In the genomic region with DNA sequence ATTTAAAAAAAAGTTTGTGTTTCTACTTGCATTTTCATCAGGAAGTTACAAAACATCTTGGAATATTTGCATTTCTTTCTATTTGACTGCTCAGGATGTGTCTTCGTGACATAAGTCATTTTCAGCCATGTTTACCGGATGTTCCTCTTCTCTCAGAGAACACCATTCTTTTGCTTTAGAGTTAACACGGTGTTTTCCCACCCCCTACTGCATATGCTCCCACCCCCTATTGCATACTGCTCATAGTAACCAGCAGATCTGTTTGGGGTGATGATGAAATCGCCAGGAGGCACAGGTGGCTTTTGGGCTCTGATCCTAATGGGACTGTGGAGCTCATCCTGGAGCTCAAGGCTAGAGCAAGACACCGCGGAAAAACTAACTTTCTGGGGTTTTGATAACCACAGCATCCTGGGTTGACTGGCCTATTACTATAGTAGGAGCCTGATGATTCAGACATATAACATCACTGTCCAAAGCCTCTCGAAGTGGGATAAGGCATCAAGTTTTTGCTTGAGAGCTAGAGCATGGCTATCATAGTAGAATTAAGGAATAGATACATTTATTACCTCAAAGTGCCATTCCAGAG, we compare ENCODE assay signal across 12 cellular contexts.
A peak's percentile ranks its signal among the peaks of the same experiment; 100 is the strongest.
DNase-seq lines count a peak whose midpoint lies in the region; ATAC-seq lines count a peak whose summit lies in the region.
"Had no signal": no experiment of that assay in that cellular context is flagged by ENCODE, and none has a peak within 500 bp of the region (broad histone marks: within the 10 kb centered on the region; RNA-seq: fewer than 3 reads in every experiment).

No MANE protein-coding gene starts in this region.

- H3K36me3 Mint-ChIP-seq in memory B cell, result no peaks in the 10 kb centered on the region
- H3K36me3 Mint-ChIP-seq in activated T-helper 2 cell treated with anti-CD3 and anti-CD28 coated beads, Interferon-gamma antibody, Interleukin-2, Interleukin-4, amounts not matched to agents 10 μg/mL and 5 μg/mL and 100 μg/mL, durations not matched to agents 14 hours and 24 hours and 36 hours (ENCODE audit: low read depth), result no peaks in the 10 kb centered on the region

- H3K27ac Mint-ChIP-seq in memory B cell, result peak overlapping the region; percentile 75
- no peak overlapping the region for H3K27ac Mint-ChIP-seq in activated T-helper 2 cell treated with anti-CD3 and anti-CD28 coated beads, Interferon-gamma antibody, Interleukin-2, Interleukin-4, amounts not matched to agents 10 μg/mL and 5 μg/mL and 100 μg/mL, durations not matched to agents 14 hours and 24 hours and 36 hours

- DNase-seq in HCEC 1CT (peak; percentile 21), memory B cell (ENCODE audit: low spot score in 2 of 2) (no peak)
- DNase-seq in activated naive CD4-positive, alpha-beta T cell treated with Interleukin-2 at 50 U/mL for 16 hours, result no peak
- no peak for DNase-seq in activated T-helper 2 cell treated with anti-CD3 and anti-CD28 coated beads, Interferon-gamma antibody, Interleukin-2, Interleukin-4, amounts not matched to agents 10 μg/mL and 5 μg/mL and 100 μg/mL, durations not matched to agents 14 hours and 24 hours and 36 hours (ENCODE audit: low spot score)
- no peak for DNase-seq in activated T-cell treated with anti-CD3 and anti-CD28 coated beads, Interleukin-2, amount 50 U/mL, for 48 hours
- DNase-seq: anterior cingulate cortex, erythroblast, NCI-H2081 treated with DMSO at 0.1 percent for 48 hours, nucleus accumbens had no signal

- intact Hi-C loops in activated T-helper 2 cell treated with anti-CD3 and anti-CD28 coated beads, Interferon-gamma antibody, Interleukin-2, Interleukin-4, amounts not matched to agents 10 μg/mL and 5 μg/mL and 100 μg/mL, durations not matched to agents 14 hours and 24 hours and 36 hours (cut with micrococcal nuclease), result no loop called here

- no peaks in the 10 kb centered on the region for H3K9me3 Mint-ChIP-seq in memory B cell
- H3K9me3 Mint-ChIP-seq in activated T-helper 2 cell treated with anti-CD3 and anti-CD28 coated beads, Interferon-gamma antibody, Interleukin-2, Interleukin-4, amounts not matched to agents 10 μg/mL and 5 μg/mL and 100 μg/mL, durations not matched to agents 14 hours and 24 hours and 36 hours, result no peaks in the 10 kb centered on the region

- peak overlapping the region; percentile 63 for H3K4me3 Mint-ChIP-seq in memory B cell
- H3K4me3 Mint-ChIP-seq in activated T-helper 2 cell treated with anti-CD3 and anti-CD28 coated beads, Interferon-gamma antibody, Interleukin-2, Interleukin-4, amounts not matched to agents 10 μg/mL and 5 μg/mL and 100 μg/mL, durations not matched to agents 14 hours and 24 hours and 36 hours (ENCODE audit: low read depth), result no peak overlapping the region

- ATAC-seq in GM18909 (IDR thresholded peaks at IDR 0.05; ENCODE audit: poor library complexity, unreplicated experiment) (peak; percentile 63), HG03521 (IDR thresholded peaks at IDR 0.05; ENCODE audit: unreplicated experiment) (peak; percentile 61), memory B cell (ENCODE audit: low read depth) (peak; percentile 93), GM18517 (IDR thresholded peaks at IDR 0.05; ENCODE audit: unreplicated experiment) (no peak)

- H3K4me1 Mint-ChIP-seq in memory B cell, result peaks cover 26% of the 10 kb centered on the region
- peaks cover 12% of the 10 kb centered on the region for H3K4me1 Mint-ChIP-seq in activated T-helper 2 cell treated with anti-CD3 and anti-CD28 coated beads, Interferon-gamma antibody, Interleukin-2, Interleukin-4, amounts not matched to agents 10 μg/mL and 5 μg/mL and 100 μg/mL, durations not matched to agents 14 hours and 24 hours and 36 hours (ENCODE audit: low read depth)

- H3K27me3 Mint-ChIP-seq in memory B cell, result no peaks in the 10 kb centered on the region
- H3K27me3 Mint-ChIP-seq in activated T-helper 2 cell treated with anti-CD3 and anti-CD28 coated beads, Interferon-gamma antibody, Interleukin-2, Interleukin-4, amounts not matched to agents 10 μg/mL and 5 μg/mL and 100 μg/mL, durations not matched to agents 14 hours and 24 hours and 36 hours (ENCODE audit: low read depth), result peaks cover 38% of the 10 kb centered on the region
